In the genomic region with DNA sequence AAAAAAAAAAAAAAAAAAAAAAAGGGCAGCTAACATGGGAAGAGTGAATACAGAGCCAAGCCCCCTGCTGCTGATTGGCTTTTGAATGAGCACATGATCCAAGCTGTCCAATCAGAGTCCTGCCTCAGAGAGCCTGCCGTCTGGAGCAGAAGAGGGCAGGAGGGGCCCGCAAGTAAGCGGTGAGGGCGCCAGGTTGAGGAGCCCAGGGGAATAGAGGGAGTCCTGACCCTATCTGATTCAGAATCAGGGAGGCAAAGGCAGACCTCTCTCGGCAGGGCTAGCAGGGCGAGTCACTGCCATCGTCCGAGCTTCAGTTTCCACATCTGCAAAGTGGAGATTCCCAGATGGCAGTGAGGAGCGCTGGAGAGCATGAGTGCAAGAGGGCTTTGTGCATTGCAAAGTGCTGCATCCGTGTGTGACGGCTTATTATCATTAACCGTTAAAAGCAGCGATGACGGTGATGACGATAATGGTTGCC, we compare ENCODE assay signal across 9 cellular contexts.
DNase-seq lines count a peak whose midpoint lies in the region; ATAC-seq and TF ChIP-seq lines count a peak whose summit lies in the region.
"Had no signal": no experiment of that assay in that cellular context is flagged by ENCODE, and none has a peak within 500 bp of the region (broad histone marks: within the 10 kb centered on the region; RNA-seq: fewer than 3 reads in every experiment).

No MANE protein-coding gene starts in this region.

- no peak for ATAC-seq in IMR-90 (ENCODE audit: low read depth)
- no peak for ATAC-seq in HG03045 (IDR thresholded peaks at IDR 0.05; ENCODE audit: unreplicated experiment)
- ATAC-seq in HG03457 (IDR thresholded peaks at IDR 0.05; ENCODE audit: unreplicated experiment): no peak

- no peak overlapping the region for H3K4me3 Mint-ChIP-seq in CD14-positive monocyte

- no peak overlapping the region for H2BK120ac ChIP-seq in IMR-90 (ENCODE audit: low read depth, low read length)

- H3K4me3 ChIP-seq in IMR-90 (ENCODE audit: insufficient read depth, low read depth, low read length) (no peak overlapping the region), SK-N-MC (peak overlapping the region; percentile 74), thyroid gland (replicated peaks in 1 of 3) (no peak overlapping the region)

- POLR2A ChIA-PET in IMR-90 (lab: Charles Lee; ENCODE audit: unreplicated experiment): no interaction called here

- H3K23ac ChIP-seq in IMR-90 (ENCODE audit: low read depth, low read length): no peak overlapping the region

- no TSS peak for BruUV-seq in IMR-90 (replicated peaks; lab: Mats Ljungman, UMichigan)

- H2AK5ac ChIP-seq in IMR-90 (ENCODE audit: low read depth, low read length): no peak overlapping the region

- H2AFZ ChIP-seq in IMR-90 (replicated peaks; ENCODE audit: low read length, poor library complexity): no peak overlapping the region

- H2BK20ac ChIP-seq in IMR-90 (ENCODE audit: low read depth, low read length): no peak overlapping the region

- H4K91ac ChIP-seq in IMR-90 (ENCODE audit: insufficient read depth, low read depth, low read length): no peak overlapping the region

- H2BK5ac ChIP-seq in IMR-90 (ENCODE audit: low read depth, low read length, poor library complexity, severe bottlenecking): no peak overlapping the region

- peaks cover 37% of the 10 kb centered on the region; the same call in 1 of the 2 replicates for H3K36me3 ChIP-seq in IMR-90 (ENCODE audit: control insufficient read depth, insufficient read depth, low read length)
- no peaks in the 10 kb centered on the region for H3K36me3 ChIP-seq in SK-N-MC (ENCODE audit: insufficient read depth, low read length)
- H3K36me3 ChIP-seq in thyroid gland: no peaks in the 10 kb centered on the region

- peak overlapping the region; percentile 63 for H2AK9ac ChIP-seq in IMR-90 (replicated peaks; ENCODE audit: low read depth, low read length, poor library complexity)

- no peak overlapping the region for H3K4me2 ChIP-seq in IMR-90 (ENCODE audit: low read depth, low read length)

- H3K9me1 ChIP-seq in IMR-90 (ENCODE audit: insufficient read depth, low read length): peaks cover 5% of the 10 kb centered on the region; the same call in 1 of the 2 replicates

- DNase-seq in CD14-positive monocyte (ENCODE audit: low spot score): peak; percentile 33
- DNase-seq in IMR-90: no peak
- peak; percentile 74 for DNase-seq in SK-N-MC (ENCODE audit: low read depth, low spot score)
- DNase-seq in iPS DF 19.7 (ENCODE audit: low read depth, low spot score): peak; percentile 74
- no peak for DNase-seq in thyroid gland
- no peak for DNase-seq in NCI-H1105 treated with DMSO at 0.1 percent for 48 hours (lab: John Stamatoyannopoulos, UW)
- DNase-seq: dorsolateral prefrontal cortex had no signal

- dilution Hi-C loops in IMR-90 (cut with HindIII; ENCODE audit: low sequenced_read_pairs, unreplicated experiment): no loop called here

- no peaks in the 10 kb centered on the region; the same call in 1 of the 2 replicates for H4K20me1 ChIP-seq in IMR-90 (ENCODE audit: insufficient read depth, low read length)

- intact Hi-C loops in CD14-positive monocyte (cut with micrococcal nuclease) (no loop called here), IMR-90 (cut with micrococcal nuclease) (no loop called here), thyroid gland (cut with DNase I) (no loop called here)

- no peak overlapping the region for H3K9ac ChIP-seq in IMR-90 (ENCODE audit: low read depth, low read length)
- H3K9ac ChIP-seq in SK-N-MC (ENCODE audit: insufficient read length): peak overlapping the region; percentile 29

- TF ChIP-seq RAD21 in IMR-90 (IDR thresholded peaks at IDR 0.05; ENCODE audit: low read length): no peak

- H3K9me3 Mint-ChIP-seq in CD14-positive monocyte: peaks cover 0 to 2% (median 0%) of the 10 kb centered on the region in 7 donors

- H3K4ac ChIP-seq in IMR-90 (ENCODE audit: low read depth, low read length): no peak overlapping the region

- no peak overlapping the region for H3K56ac ChIP-seq in IMR-90 (ENCODE audit: extremely low read depth, insufficient read depth, low read length)

- H3K14ac ChIP-seq in IMR-90 (replicated peaks; ENCODE audit: low read depth, low read length): no peak overlapping the region

- H3K27me3 Mint-ChIP-seq in CD14-positive monocyte (ENCODE audit: low read depth in 3 of 3): peaks cover 0 to 9% (median 2%) of the 10 kb centered on the region in 3 donors

- no peak for TF ChIP-seq POLR2A in IMR-90 (IDR thresholded peaks at IDR 0.05; ENCODE audit: low read depth, low read length)
- no peak for TF ChIP-seq POLR2A in thyroid gland (IDR thresholded peaks at IDR 0.05)

- H2BK15ac ChIP-seq in IMR-90 (ENCODE audit: low read depth, low read length): no peak overlapping the region

- no peak overlapping the region for H4K5ac ChIP-seq in IMR-90 (ENCODE audit: low read depth, low read length)

- CTCF ChIA-PET in IMR-90 (lab: Yijun Ruan, JAX): interaction anchor here (0.6 kb wide), 1 partner anchor 185 kb away, joined by 4 read pairs; no protein-coding TSS in a partner anchor

- TF ChIP-seq CTCF in CD14-positive monocyte (IDR thresholded peaks at IDR 0.05) (no peak), IMR-90 (conservative IDR thresholded peaks at IDR 0.05; ENCODE audit: low read depth, low read length) (no peak), thyroid gland (IDR thresholded peaks at IDR 0.05) (no peak)

- no peak overlapping the region for H4K8ac ChIP-seq in IMR-90 (ENCODE audit: low read depth in 2 of 2, low read length in 2 of 2)

- H3K27me3 ChIP-seq in IMR-90 (ENCODE audit: control insufficient read depth, insufficient read depth, low read length) (no peaks in the 10 kb centered on the region), thyroid gland (no peaks in the 10 kb centered on the region)
- H3K27me3 ChIP-seq: dorsolateral prefrontal cortex had no signal

- no peaks in the 10 kb centered on the region for H3K9me3 ChIP-seq in IMR-90 (ENCODE audit: control insufficient read depth, insufficient read depth, low read length)
- H3K9me3 ChIP-seq in SK-N-MC (ENCODE audit: low read depth, low read length): no peaks in the 10 kb centered on the region
- H3K9me3 ChIP-seq in thyroid gland: no peaks in the 10 kb centered on the region

- WGBS in IMR-90 (ENCODE audit: extremely low coverage in 2 of 2, insufficient read length in 1 of 2), 2 experiments: 87% methylated on average over 6 of the region's 15 CpGs; no CpG with 5 or more reads in 1 of the 2 experiments
- 83 to 85% methylated on average over 15 of the region's 15 CpGs for WGBS in thyroid gland, 2 donors

- H3K27ac Mint-ChIP-seq in CD14-positive monocyte: no peak overlapping the region

- H3K4me1 ChIP-seq in IMR-90 (ENCODE audit: control insufficient read depth, insufficient read depth, low read length) (no peaks in the 10 kb centered on the region), thyroid gland (no peaks in the 10 kb centered on the region)

- no peak overlapping the region for H3K18ac ChIP-seq in IMR-90 (ENCODE audit: low read depth, low read length)

- no peaks in the 10 kb centered on the region for H3K36me3 Mint-ChIP-seq in CD14-positive monocyte

- in situ Hi-C loops in IMR-90 (cut with MboI; ENCODE audit: low sequenced_read_pairs): no loop called here

- no peak overlapping the region for H3K27ac ChIP-seq in IMR-90 (ENCODE audit: insufficient read depth, low read length)
- peak overlapping the region; percentile 48; the same call in 1 of the 2 replicates for H3K27ac ChIP-seq in SK-N-MC
- no peak overlapping the region for H3K27ac ChIP-seq in thyroid gland
- H3K27ac ChIP-seq: dorsolateral prefrontal cortex had no signal

- no peaks in the 10 kb centered on the region; a peak in 1 of 4 replicates for H3K79me1 ChIP-seq in IMR-90 (ENCODE audit: low read depth in 1 of 2, low read length in 2 of 2)

- peaks cover 37% of the 10 kb centered on the region for H3K4me1 Mint-ChIP-seq in CD14-positive monocyte

TF ChIP-seq in IMR-90, 13 proteins besides CTCF, POLR2A, EP300 and RAD21:
- TF ChIP-seq, protein P1, sequence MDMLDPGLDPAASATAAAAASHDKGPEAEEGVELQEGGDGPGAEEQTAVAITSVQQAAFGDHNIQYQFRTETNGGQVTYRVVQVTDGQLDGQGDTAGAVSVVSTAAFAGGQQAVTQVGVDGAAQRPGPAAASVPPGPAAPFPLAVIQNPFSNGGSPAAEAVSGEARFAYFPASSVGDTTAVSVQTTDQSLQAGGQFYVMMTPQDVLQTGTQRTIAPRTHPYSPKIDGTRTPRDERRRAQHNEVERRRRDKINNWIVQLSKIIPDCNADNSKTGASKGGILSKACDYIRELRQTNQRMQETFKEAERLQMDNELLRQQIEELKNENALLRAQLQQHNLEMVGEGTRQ (IDR thresholded peaks at IDR 0.05; ENCODE audit: low read depth, low read length): peak; percentile 66; the same call in 1 of the 2 replicates
- TF ChIP-seq CHD1 (IDR thresholded peaks at IDR 0.05; ENCODE audit: low read depth, low read length) (no peak), MXI1 (IDR thresholded peaks at IDR 0.05; ENCODE audit: borderline replicate concordance, low read depth, low read length) (no peak)
TF ChIP-seq in IMR-90: peak in this region for 1.

Comparison
In these comparisons a context has a peak if more than half of its experiments do, and no peak if none do; other contexts are left out.
1. DNase-seq: peak in CD14-positive monocyte (single experiment), SK-N-MC (single experiment) and iPS DF 19.7 (single experiment); none in IMR-90 (single experiment), thyroid gland (0 of 2) and NCI-H1105 treated with DMSO at 0.1 percent for 48 hours (single experiment).